25 cellular contexts compared by ENCODE assay signal in the genomic region with DNA sequence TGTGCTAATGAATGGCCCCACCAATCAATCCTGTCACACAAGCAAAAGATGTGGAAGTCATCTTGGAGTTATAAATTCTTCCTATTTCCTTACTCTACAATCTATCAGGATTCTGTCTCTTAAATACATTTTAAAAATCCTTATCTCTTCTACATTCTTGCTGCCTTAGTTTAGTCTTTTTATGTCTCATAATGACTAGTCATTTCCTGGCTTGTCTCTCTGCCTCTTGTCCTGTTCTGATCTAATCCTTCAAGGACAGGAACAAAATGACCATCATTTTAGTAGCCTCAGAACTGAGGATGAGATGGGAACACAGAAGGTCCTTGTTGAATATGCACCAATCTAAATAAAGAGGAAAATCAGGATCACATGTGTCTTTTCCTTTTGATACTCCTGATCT. TPM values are rescaled to one million over a fixed set of nuclear protein-coding genes. Genes with fewer than 3 reads are reported as not detected.
DNase-seq lines count a peak whose midpoint lies in the region; ATAC-seq and TF ChIP-seq lines count a peak whose summit lies in the region.
"Had no signal": no experiment of that assay in that cellular context is flagged by ENCODE, and none has a peak within 500 bp of the region (broad histone marks: within the 10 kb centered on the region; RNA-seq: fewer than 3 reads in every experiment).

No MANE protein-coding gene starts in this region.

- no peaks in the 10 kb centered on the region for H3K4me1 Mint-ChIP-seq in type B pancreatic cell (ENCODE audit: unreplicated experiment)
- H3K4me1 Mint-ChIP-seq: central memory CD8-positive, alpha-beta T cell; GM23338 had no signal

- no peak overlapping the region for H3K4ac ChIP-seq in mesenchymal stem cell (ENCODE audit: low read depth in 1 of 2, low read length in 2 of 2)

- no peak overlapping the region for H2BK12ac ChIP-seq in mesenchymal stem cell (ENCODE audit: low read length in 2 of 2)

- no peak for TF ChIP-seq EP300 in transverse colon (IDR thresholded peaks at IDR 0.05; ENCODE audit: low read depth)

- H3K36me3 ChIP-seq in mesenchymal stem cell (ENCODE audit: control insufficient read depth in 1 of 2, insufficient read depth in 2 of 2, low read depth in 1 of 2, low read length in 2 of 2) (no peaks in the 10 kb centered on the region), transverse colon (no peaks in the 10 kb centered on the region)
- H3K36me3 ChIP-seq: lower lobe of right lung, neutrophil had no signal

- TF ChIP-seq CTCF in cardiac fibroblast (IDR thresholded peaks at IDR 0.05; ENCODE audit: low read depth, low read length) (no peak), type B pancreatic cell (conservative IDR thresholded peaks at IDR 0.05) (no peak), transverse colon (IDR thresholded peaks at IDR 0.05) (no peak)

- no peaks in the 10 kb centered on the region for H3K36me3 Mint-ChIP-seq in type B pancreatic cell
- H3K36me3 Mint-ChIP-seq: activated naive CD8-positive, alpha-beta T cell had no signal

- H3K9me3 ChIP-seq in mesenchymal stem cell (ENCODE audit: control insufficient read depth, low read length) (no peaks in the 10 kb centered on the region), transverse colon (no peaks in the 10 kb centered on the region)
- H3K9me3 ChIP-seq: lower lobe of right lung, neutrophil, testis had no signal

- intact Hi-C loops in transverse colon (cut with DNase I; ENCODE audit: low total_unique reads) = no loop called here

- H3K23ac ChIP-seq in mesenchymal stem cell (ENCODE audit: low read length in 2 of 2) = no peak overlapping the region

- H3K18ac ChIP-seq in mesenchymal stem cell (ENCODE audit: low read depth in 1 of 2, low read length in 2 of 2) = no peak overlapping the region

- H3K9ac ChIP-seq in mesenchymal stem cell (ENCODE audit: low read length) = no peak overlapping the region

- H3K79me1 ChIP-seq in mesenchymal stem cell (replicated peaks; ENCODE audit: low read length, poor library complexity, severe bottlenecking) = no peaks in the 10 kb centered on the region

- H3K27me3 ChIP-seq in mesenchymal stem cell (ENCODE audit: control insufficient read depth in 1 of 2, insufficient read depth in 1 of 2, low read length in 2 of 2) (no peaks in the 10 kb centered on the region), transverse colon (no peaks in the 10 kb centered on the region)
- H3K27me3 ChIP-seq: hepatocyte, neutrophil, testis had no signal

- no peak overlapping the region for H3K4me3 Mint-ChIP-seq in type B pancreatic cell
- H3K4me3 Mint-ChIP-seq: activated naive CD8-positive, alpha-beta T cell; activated T-helper 1 cell treated with anti-CD3 and anti-CD28 coated beads, Interleukin-12 subunit alpha, Interleukin-12 subunit beta, Interleukin-2, Interleukin-4 antibody, amounts not matched to agents 30 ng/mL and 10 ng/mL and 1 ng/mL, durations not matched to agents 14 hours and 24 hours and 36 hours; central memory CD8-positive, alpha-beta T cell; GM23338 had no signal

- ATAC-seq in GM18505 (IDR thresholded peaks at IDR 0.05; ENCODE audit: unreplicated experiment) = no peak
- ATAC-seq: GM23338, lower lobe of right lung had no signal

- H4K91ac ChIP-seq in mesenchymal stem cell (ENCODE audit: low read length) = no peak overlapping the region

- no peak overlapping the region for H4K8ac ChIP-seq in mesenchymal stem cell (ENCODE audit: low read length)

- no peak overlapping the region for H2AFZ ChIP-seq in mesenchymal stem cell (ENCODE audit: low read depth, low read length)
- H2AFZ ChIP-seq: GM23338, hepatocyte, PC-9 had no signal

- no peak overlapping the region for H2BK15ac ChIP-seq in mesenchymal stem cell (ENCODE audit: low read depth, poor library complexity, severe bottlenecking)

- TF ChIP-seq POLR2A in transverse colon (IDR thresholded peaks at IDR 0.05) (no peak), GM18505 (IDR thresholded peaks at IDR 0.05; ENCODE audit: borderline replicate concordance, extremely low read depth, insufficient read depth, insufficient read length) (no peak)

- H2BK120ac ChIP-seq in mesenchymal stem cell (ENCODE audit: low read depth, low read length) = no peak overlapping the region

- DNase-seq in EH (ENCODE audit: low read depth) = peak; percentile 81
- peak; percentile 55 for DNase-seq in NCI-H226
- DNase-seq in cardiac fibroblast (ENCODE audit: low read depth in 2 of 2) = peak; percentile 23 to 68
- DNase-seq in mesenchymal stem cell = peak; percentile 62
- no peak for DNase-seq in type B pancreatic cell (ENCODE audit: extremely low spot score, unreplicated experiment)
- DNase-seq in transverse colon = no peak
- DNase-seq in GM19238 (ENCODE audit: insufficient read length, low spot score) = no peak
- DNase-seq: activated CD4-positive, alpha-beta T cell treated with anti-CD3 and anti-CD28 coated beads for 1 hour; DMS79; effector CD8-positive, alpha-beta T cell; lower lobe of right lung; NCI-H1417 treated with DMSO at 0.1 percent for 48 hours; NCI-H82; PC-9; stimulated activated CD4-positive, alpha-beta T cell treated with anti-CD3 and anti-CD28 coated beads, Interleukin-15, amount 100 ng/mL, for 24 hours; T1000; testis had no signal

- H2AK5ac ChIP-seq in mesenchymal stem cell (ENCODE audit: low read length, severe bottlenecking) = no peak overlapping the region

- H3K4me3 ChIP-seq in cardiac fibroblast (replicated peaks in 1 of 2; ENCODE audit: low read depth in 2 of 2, low read length in 2 of 2) (no peak overlapping the region), mesenchymal stem cell (ENCODE audit: insufficient read depth in 1 of 2, low read depth in 1 of 2, low read length in 2 of 2) (no peak overlapping the region), transverse colon (no peak overlapping the region)
- H3K4me3 ChIP-seq: GM23338, hepatocyte, lower lobe of right lung, PC-9, SK-N-MC, testis had no signal

- H3K4me1 ChIP-seq in mesenchymal stem cell (ENCODE audit: control insufficient read depth, insufficient read depth, low read depth, low read length) (no peaks in the 10 kb centered on the region), transverse colon (no peaks in the 10 kb centered on the region)
- H3K4me1 ChIP-seq: lower lobe of right lung, testis had no signal

- no peak overlapping the region for H3K14ac ChIP-seq in mesenchymal stem cell (ENCODE audit: low read length in 2 of 2)

- in situ Hi-C loops in transverse colon (cut with MboI; ENCODE audit: low pct_ligation_motif_present in 1 of 4, low pct_unique_long_range_greater_than_20kb in 1 of 4, low sequenced_read_pairs in 3 of 4) = loop anchor here in 1 of 4 donors (25.0 kb wide), 1 partner anchor 99 kb away; no protein-coding TSS in a partner anchor

- no peak overlapping the region for H2BK5ac ChIP-seq in mesenchymal stem cell (ENCODE audit: low read depth, low read length, poor library complexity, severe bottlenecking)

- H3K27ac Mint-ChIP-seq in type B pancreatic cell = no peak overlapping the region
- H3K27ac Mint-ChIP-seq: activated naive CD8-positive, alpha-beta T cell; activated T-helper 1 cell treated with anti-CD3 and anti-CD28 coated beads, Interleukin-12 subunit alpha, Interleukin-12 subunit beta, Interleukin-2, Interleukin-4 antibody, amounts not matched to agents 30 ng/mL and 10 ng/mL and 1 ng/mL, durations not matched to agents 14 hours and 24 hours and 36 hours; GM23338 had no signal

- no peak overlapping the region for H3K4me2 ChIP-seq in mesenchymal stem cell (ENCODE audit: low read length, poor library complexity, severe bottlenecking)
- H3K4me2 ChIP-seq: GM23338, hepatocyte, PC-9 had no signal

- H3K9me3 Mint-ChIP-seq in type B pancreatic cell = no peaks in the 10 kb centered on the region
- H3K9me3 Mint-ChIP-seq: activated T-helper 1 cell treated with anti-CD3 and anti-CD28 coated beads, Interleukin-12 subunit alpha, Interleukin-12 subunit beta, Interleukin-2, Interleukin-4 antibody, amounts not matched to agents 30 ng/mL and 10 ng/mL and 1 ng/mL, durations not matched to agents 14 hours and 24 hours and 36 hours; central memory CD8-positive, alpha-beta T cell; GM23338 had no signal

- H3K27ac ChIP-seq in mesenchymal stem cell (ENCODE audit: low read length, poor library complexity, severe bottlenecking) = no peak overlapping the region
- no peak overlapping the region for H3K27ac ChIP-seq in transverse colon
- H3K27ac ChIP-seq: hepatocyte, lower lobe of right lung, neutrophil, PC-9, SK-N-MC, testis had no signal

- peaks cover 2% of the 10 kb centered on the region for H3K27me3 Mint-ChIP-seq in type B pancreatic cell
- H3K27me3 Mint-ChIP-seq: activated naive CD8-positive, alpha-beta T cell; central memory CD8-positive, alpha-beta T cell had no signal

RNA-seq across cellular contexts. Expression of gene LIN7C, which starts 56.6 kb away (rescaled TPM):
- 15.5 TPM for polyA plus RNA-seq in mesenchymal stem cell (2013, experiment 1 of 2)
- polyA plus RNA-seq in mesenchymal stem cell (2013, experiment 2 of 2) = 16.2 TPM
- 30.1 and 31.1 TPM in 2 replicates for total RNA-seq in type B pancreatic cell (ENCODE audit: low replicate concordance)
- total RNA-seq in transverse colon = 10 to 100 TPM; 23.1 to 49.2 (median 32.4) TPM

Comparison
In these comparisons a context has a peak if more than half of its experiments do, and no peak if none do; other contexts are left out.
1. DNase-seq: peak in EH (single experiment), NCI-H226 (single experiment), cardiac fibroblast (2 of 2) and mesenchymal stem cell (single experiment); none in type B pancreatic cell (single experiment), transverse colon (single experiment) and GM19238 (single experiment).